ENCODE assay signal across 7 cellular contexts in genomic region chr1:192809286-192810252, GRCh38. TPM values are rescaled to one million over a fixed set of nuclear protein-coding genes. Genes with fewer than 3 reads are reported as not detected.
DNase-seq lines count a peak whose midpoint lies in the region; ATAC-seq and TF ChIP-seq lines count a peak whose summit lies in the region.

No MANE protein-coding gene starts in this region.

- no peaks in the 10 kb centered on the region for H3K9me3 ChIP-seq in right lobe of liver

- ATAC-seq in right lobe of liver, result peak; percentile 1 to 20 (median 12)
- ATAC-seq in GM21515 (IDR thresholded peaks at IDR 0.05; ENCODE audit: unreplicated experiment), result no peak

- no peaks in the 10 kb centered on the region for H3K36me3 ChIP-seq in right lobe of liver

- WGBS in right lobe of liver (ENCODE audit: insufficient coverage, low coverage, low lambda C conversion rate, missing lambda C conversion rate), result 35% methylated on average over 26 of the region's 26 CpGs

- H3K27me3 ChIP-seq in right lobe of liver, result no peaks in the 10 kb centered on the region

- DNase-seq in GM20000 (ENCODE audit: low spot score) (peak; percentile 15), NCI-H128 (lab: John Stamatoyannopoulos, UW; ENCODE audit: unreplicated experiment) (peak; percentile 48), coronary artery (ENCODE audit: low spot score) (peak; percentile 78), right lobe of liver (peak in 1 of 3 donors; percentile 31)
- DNase-seq in stimulated activated CD8-positive, alpha-beta memory T cell treated with anti-CD3 and anti-CD28 coated beads, Interleukin-12 subunit alpha, Interleukin-12 subunit beta, amount 100 ng/mL, for 24 hours (ENCODE audit: extremely low read depth), result peak; percentile 8

- peak overlapping the region; percentile 95 for H3K4me3 ChIP-seq in WI38 (ENCODE audit: low read depth, low read length)
- H3K4me3 ChIP-seq in coronary artery, result peak overlapping the region; percentile 72
- peak overlapping the region; percentile 51 to 64 (median 60) for H3K4me3 ChIP-seq in right lobe of liver

- no peak for TF ChIP-seq CTCF in GM20000 (IDR thresholded peaks at IDR 0.05; ENCODE audit: extremely low read depth, missing control alignments)
- TF ChIP-seq CTCF in WI38 (IDR thresholded peaks at IDR 0.05; ENCODE audit: low read depth, low read length), result no peak
- no peak for TF ChIP-seq CTCF in coronary artery (IDR thresholded peaks at IDR 0.05)
- no peak for TF ChIP-seq CTCF in right lobe of liver (IDR thresholded peaks at IDR 0.05)

- intact Hi-C loops in right lobe of liver (cut with DNase I), result loop anchor here (5.0 to 10.0 kb wide), 2 partner anchors 208 to 215 kb away; no protein-coding TSS in a partner anchor

- H3K27ac ChIP-seq in coronary artery, result peak overlapping the region; percentile 89
- peak overlapping the region; percentile 53 to 83 (median 61) for H3K27ac ChIP-seq in right lobe of liver

- H3K4me1 ChIP-seq in right lobe of liver, result peaks cover 0 to 5% (median 0%) of the 10 kb centered on the region in 4 donors

- TF ChIP-seq POLR2A in right lobe of liver (IDR thresholded peaks at IDR 0.05), result no peak

RNA-seq across cellular contexts. Expression of gene RGS2, which starts 0.7 kb away (rescaled TPM):
- total RNA-seq in right lobe of liver, result 10 to 100 TPM in 1 of 6 experiments, 1 to 10 TPM in 5; 2.5 to 10.9 (median 5.2) TPM
